ENCODE assay signal across 8 cellular contexts in genomic region chr2:63843093-63843492, GRCh38. TPM values are rescaled to one million over a fixed set of nuclear protein-coding genes. Genes with fewer than 3 reads are reported as not detected.
DNase-seq lines count a peak whose midpoint lies in the region; ATAC-seq and TF ChIP-seq lines count a peak whose summit lies in the region.

No MANE protein-coding gene starts in this region.

- H3K27ac Mint-ChIP-seq in naive thymus-derived CD4-positive, alpha-beta T cell: peak overlapping the region in 7 of 9 donors; percentile 42 to 99 (median 97)

- no peak overlapping the region for H2AFZ ChIP-seq in Karpas-422 (ENCODE audit: low read length)

- H3K9me2 ChIP-seq in Karpas-422 (replicated peaks; ENCODE audit: insufficient read depth, low read length): no peaks in the 10 kb centered on the region

- H3K4me1 ChIP-seq in Karpas-422 (ENCODE audit: low read length): peaks cover 60% of the 10 kb centered on the region
- peaks cover 5 to 24% of the 10 kb centered on the region in 2 donors for H3K4me1 ChIP-seq in naive thymus-derived CD4-positive, alpha-beta T cell (ENCODE audit: control insufficient read depth in 2 of 2, insufficient read depth in 2 of 2, low read length in 2 of 2)

- H3K27ac ChIP-seq in Karpas-422 (ENCODE audit: low read length): peak overlapping the region; percentile 95
- peak overlapping the region; percentile 95 to 98 for H3K27ac ChIP-seq in coronary artery
- H3K27ac ChIP-seq in naive thymus-derived CD4-positive, alpha-beta T cell (ENCODE audit: low read depth, low read length): peak overlapping the region; percentile 90

- H3K27me3 Mint-ChIP-seq in naive thymus-derived CD4-positive, alpha-beta T cell: peaks cover 0 to 7% (median 0%) of the 10 kb centered on the region in 5 donors

- H3K79me2 ChIP-seq in Karpas-422 (ENCODE audit: low read length): peaks cover 68% of the 10 kb centered on the region

- CTCF ChIA-PET in naive thymus-derived CD4-positive, alpha-beta T cell (lab: Charles Lee): interaction anchor here (1.4 to 2.4 kb wide), 2 partner anchors 18 to 144 kb away, joined by 4 to 7 read pairs; no protein-coding TSS in a partner anchor

- H3K27me3 ChIP-seq in Karpas-422 (ENCODE audit: low read length): no peaks in the 10 kb centered on the region
- H3K27me3 ChIP-seq in naive thymus-derived CD4-positive, alpha-beta T cell (ENCODE audit: control insufficient read depth in 2 of 2, insufficient read depth in 2 of 2, low read length in 2 of 2): no peaks in the 10 kb centered on the region

- peaks cover 4 to 42% (median 14%) of the 10 kb centered on the region in 5 donors for H3K36me3 Mint-ChIP-seq in naive thymus-derived CD4-positive, alpha-beta T cell

- ATAC-seq in naive thymus-derived CD4-positive, alpha-beta T cell: no peak
- no peak for ATAC-seq in GM19455 (IDR thresholded peaks at IDR 0.05; ENCODE audit: unreplicated experiment)

- DNase-seq in AG10803 (ENCODE audit: low read depth) (no peak), Karpas-422 (no peak), coronary artery (ENCODE audit: low spot score) (no peak), nucleus accumbens (lab: John Stamatoyannopoulos, UW) (no peak), NCI-H510A (lab: John Stamatoyannopoulos, UW) (no peak), NCI-H2029 treated with DMSO at 0.1 percent for 48 hours (lab: John Stamatoyannopoulos, UW) (no peak)
- no peak for DNase-seq in naive thymus-derived CD4-positive, alpha-beta T cell

- no peaks in the 10 kb centered on the region for H3K9me3 ChIP-seq in Karpas-422 (ENCODE audit: low read length)
- H3K9me3 ChIP-seq in naive thymus-derived CD4-positive, alpha-beta T cell (ENCODE audit: control insufficient read depth in 2 of 3, low read length in 3 of 3): no peaks in the 10 kb centered on the region

- TF ChIP-seq CTCF in AG10803 (conservative IDR thresholded peaks at IDR 0.05; ENCODE audit: low read length) (no peak), coronary artery (IDR thresholded peaks at IDR 0.05) (no peak)

- intact Hi-C loops in naive thymus-derived CD4-positive, alpha-beta T cell (cut with micrococcal nuclease): loop anchor here (5.0 to 10.0 kb wide), 8 partner anchors 174 to 1956 kb away; partner anchors contain the start of genes SPRED2 (in 2 of the 2), VPS54 (in 2 of the 2), ACTR2 (in 1 of the 2) and CCT4 (in 1 of the 2)

- peak overlapping the region; percentile 76 for H3K4me2 ChIP-seq in Karpas-422 (ENCODE audit: low read depth, low read length, poor library complexity, severe bottlenecking)

- H3K9ac ChIP-seq in Karpas-422 (ENCODE audit: low read length): peak overlapping the region; percentile 96

- peaks cover 15% of the 10 kb centered on the region for H4K20me1 ChIP-seq in Karpas-422 (ENCODE audit: insufficient read depth, low read depth, low read length)

- H3K4me1 Mint-ChIP-seq in naive thymus-derived CD4-positive, alpha-beta T cell: peaks cover 35 to 76% (median 66%) of the 10 kb centered on the region in 7 donors

- peaks cover 36% of the 10 kb centered on the region for H3K36me3 ChIP-seq in Karpas-422 (ENCODE audit: insufficient read depth, low read length)
- H3K36me3 ChIP-seq in naive thymus-derived CD4-positive, alpha-beta T cell (ENCODE audit: control insufficient read depth in 2 of 3, insufficient read depth in 3 of 3, low read length in 3 of 3): peaks cover 0 to 12% (median 0%) of the 10 kb centered on the region in 3 experiments

- H3K4me3 Mint-ChIP-seq in naive thymus-derived CD4-positive, alpha-beta T cell: peak overlapping the region; percentile 97 to 100 (median 99)

- H3K4me3 ChIP-seq in AG10803 (ENCODE audit: low read length) (peak overlapping the region; percentile 84), Karpas-422 (ENCODE audit: low read length) (peak overlapping the region; percentile 70), coronary artery (peak overlapping the region; percentile 80)
- H3K4me3 ChIP-seq in naive thymus-derived CD4-positive, alpha-beta T cell (ENCODE audit: low read length): peak overlapping the region; percentile 82

- POLR2A ChIA-PET in naive thymus-derived CD4-positive, alpha-beta T cell (lab: Charles Lee): interaction anchor here (0.8 to 8.3 kb wide), 4 partner anchors 11 to 254 kb away, joined by 3 to 120 read pairs (median 13); partner anchors contain the start of genes MDH1 and WDPCP

- H3K9me3 Mint-ChIP-seq in naive thymus-derived CD4-positive, alpha-beta T cell: peaks cover 0 to 5% (median 0%) of the 10 kb centered on the region in 11 donors

RNA-seq across cellular contexts. Expression of gene UGP2, which starts 1.4 kb away (rescaled TPM):
- 77.6 and 101 TPM in 2 replicates for total RNA-seq in Karpas-422 (2014; rRNA removed; shearing (Covaris generic); ENCODE audit: low replicate concordance)
- total RNA-seq in naive thymus-derived CD4-positive, alpha-beta T cell: 100 to 1,000 TPM in 2 of 5 experiments, 10 to 100 TPM in 3; 69.5 to 134 (median 92.4) TPM
- polyA plus RNA-seq in naive thymus-derived CD4-positive, alpha-beta T cell: 100 to 1,000 TPM; 128 to 135 TPM
